9 cellular contexts compared by ENCODE assay signal in the genomic region with DNA sequence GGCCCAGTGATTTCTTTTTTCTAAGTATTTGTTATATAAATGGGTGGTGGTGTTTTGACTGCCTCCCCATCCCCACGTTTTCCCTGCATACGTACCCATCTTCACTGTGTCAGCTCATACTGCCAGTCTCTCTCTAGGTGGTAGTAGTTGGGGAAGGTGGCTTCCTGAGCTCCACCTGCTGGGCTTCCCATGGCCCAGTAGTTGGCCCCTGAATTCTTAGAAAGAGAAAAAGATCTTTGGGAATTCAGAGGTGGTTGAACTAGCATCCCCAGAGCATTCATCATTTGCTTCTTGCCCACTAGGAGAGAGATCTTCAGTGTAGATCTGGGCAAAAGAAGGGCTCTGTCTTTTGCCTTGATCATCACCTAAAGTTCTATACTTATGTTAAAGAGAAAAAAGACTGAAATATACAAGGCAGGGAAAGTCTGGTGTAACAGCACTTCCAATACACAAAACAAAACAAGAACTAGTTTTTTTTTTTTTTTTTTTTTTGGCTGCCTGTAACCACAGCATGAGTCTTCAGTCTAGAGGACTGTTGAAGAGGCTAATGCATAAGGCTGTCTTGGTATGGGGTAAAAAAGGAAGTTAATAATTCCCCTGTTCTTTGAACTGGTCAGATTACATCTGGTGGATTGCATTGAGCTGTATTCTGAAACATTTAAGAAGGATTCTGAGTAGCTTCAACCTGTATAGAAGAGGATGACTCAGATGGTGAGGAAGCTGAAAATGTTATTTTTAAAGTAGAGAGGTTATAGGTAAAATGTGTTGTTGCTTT.
DNase-seq lines count a peak whose midpoint lies in the region; ATAC-seq and TF ChIP-seq lines count a peak whose summit lies in the region.
"Had no signal": no experiment of that assay in that cellular context is flagged by ENCODE, and none has a peak within 500 bp of the region (broad histone marks: within the 10 kb centered on the region; RNA-seq: fewer than 3 reads in every experiment).

No MANE protein-coding gene starts in this region.

- ATAC-seq in HG03354 (IDR thresholded peaks at IDR 0.05; ENCODE audit: poor library complexity, severe bottlenecking, unreplicated experiment) = peak; percentile 98
- ATAC-seq in left colon = no peak

- peak overlapping the region; percentile 47 for H3K27ac Mint-ChIP-seq in Calu3 (ENCODE audit: unreplicated experiment)
- H3K27ac Mint-ChIP-seq: activated CD4-positive, alpha-beta T cell treated with anti-CD3 and anti-CD28 coated beads, Interleukin-2, amount 10 ng/mL, durations not matched to agents 24 days and 14 days had no signal

- no TSS peak for BruUV-seq in Calu3 (replicated peaks; lab: Mats Ljungman, UMichigan)

- H3K4me3 ChIP-seq in astrocyte of the spinal cord (ENCODE audit: low read depth, low read length) = no peak overlapping the region

- no peaks in the 10 kb centered on the region for H3K9me3 Mint-ChIP-seq in Calu3 (ENCODE audit: low read depth, unreplicated experiment)
- H3K9me3 Mint-ChIP-seq: activated CD4-positive, alpha-beta T cell treated with anti-CD3 and anti-CD28 coated beads, Interleukin-2, amount 10 ng/mL, durations not matched to agents 24 days and 14 days had no signal

- in situ Hi-C loops in astrocyte of the spinal cord (cut with HindIII; ENCODE audit: low sequenced_read_pairs) = no loop called here

- intact Hi-C loops in Calu3 (cut with micrococcal nuclease; ENCODE audit: unreplicated experiment) (loop anchor here (5.0 to 10.0 kb wide), 3 partner anchors 128 to 676 kb away; a partner anchor contains a TSS), left colon (cut with DNase I, micrococcal nuclease) (no loop called here)

- no peaks in the 10 kb centered on the region for H3K27me3 Mint-ChIP-seq in Calu3 (ENCODE audit: unreplicated experiment)
- H3K27me3 Mint-ChIP-seq: activated CD4-positive, alpha-beta T cell treated with anti-CD3 and anti-CD28 coated beads, Interleukin-2, amount 10 ng/mL, durations not matched to agents 24 days and 14 days had no signal

- H3K4me1 Mint-ChIP-seq in Calu3 (ENCODE audit: low read depth, unreplicated experiment) = peaks cover 16% of the 10 kb centered on the region

- CTCF ChIA-PET in Calu3 (lab: Charles Lee) = interaction anchor here (0.7 to 1.6 kb wide), 7 partner anchors 22 to 602 kb away, joined by 4 to 13 read pairs (median 5); no protein-coding TSS in a partner anchor

- DNase-seq in Calu3 (peak; percentile 7), GM20000 (ENCODE audit: low spot score) (peak; percentile 49), astrocyte of the spinal cord (ENCODE audit: low read depth, low spot score) (peak; percentile 61), NCI-H2171 treated with DMSO at 0.1 percent for 48 hours (lab: John Stamatoyannopoulos, UW) (no peak), left colon (no peak), hypothalamus (lab: John Stamatoyannopoulos, UW) (no peak)
- DNase-seq in activated CD4-positive, alpha-beta T cell treated with anti-CD3 and anti-CD28 coated beads for 4 hours = no peak
- DNase-seq: activated CD4-positive, alpha-beta T cell treated with anti-CD3 and anti-CD28 coated beads, Interleukin-2, amount 10 ng/mL, durations not matched to agents 24 days and 14 days had no signal

- no peak overlapping the region for H3K4me3 Mint-ChIP-seq in Calu3 (ENCODE audit: low read depth, unreplicated experiment)
- H3K4me3 Mint-ChIP-seq: activated CD4-positive, alpha-beta T cell treated with anti-CD3 and anti-CD28 coated beads, Interleukin-2, amount 10 ng/mL, durations not matched to agents 24 days and 14 days had no signal

- TF ChIP-seq CTCF in Calu3 (IDR thresholded peaks at IDR 0.05; ENCODE audit: unreplicated experiment) (no peak), GM20000 (IDR thresholded peaks at IDR 0.05; ENCODE audit: extremely low read depth, missing control alignments) (no peak), astrocyte of the spinal cord (IDR thresholded peaks at IDR 0.05; ENCODE audit: low read depth, low read length) (no peak)

- H3K36me3 Mint-ChIP-seq in Calu3 (ENCODE audit: insufficient read depth, unreplicated experiment) = peaks cover 8% of the 10 kb centered on the region

Comparison
In these comparisons a context has a peak if more than half of its experiments do, and no peak if none do; other contexts are left out.
1. DNase-seq: peak in Calu3 (single experiment), GM20000 (single experiment) and astrocyte of the spinal cord (single experiment); none in NCI-H2171 treated with DMSO at 0.1 percent for 48 hours (single experiment), activated CD4-positive, alpha-beta T cell treated with anti-CD3 and anti-CD28 coated beads for 4 hours (0 of 2), left colon (0 of 2) and hypothalamus (0 of 51).